8 cellular contexts compared by ENCODE assay signal in genomic region chr9:34986541-34987047, GRCh38. TPM values are rescaled to one million over a fixed set of nuclear protein-coding genes. Genes with fewer than 3 reads are reported as not detected.
DNase-seq lines count a peak whose midpoint lies in the region; FAIRE-seq and TF ChIP-seq lines count a peak whose summit lies in the region.

No MANE protein-coding gene starts in this region.

- H3K9me3 ChIP-seq in Karpas-422 (ENCODE audit: low read length) (no peaks in the 10 kb centered on the region), MG63 (no peaks in the 10 kb centered on the region)

- FAIRE-seq in RCC 7860 (lab: Jason Lieb, UNC): no peak

- no peak overlapping the region for H3K4me2 ChIP-seq in Karpas-422 (ENCODE audit: low read depth, low read length, poor library complexity, severe bottlenecking)

- H3K36me3 ChIP-seq in Karpas-422 (ENCODE audit: insufficient read depth, low read length) (no peaks in the 10 kb centered on the region), MG63 (no peaks in the 10 kb centered on the region)

- H3K27ac ChIP-seq in Karpas-422 (ENCODE audit: low read length): no peak overlapping the region

- peaks cover 49% of the 10 kb centered on the region for H3K4me1 ChIP-seq in Karpas-422 (ENCODE audit: low read length)

- H2AFZ ChIP-seq in Karpas-422 (ENCODE audit: low read length): no peak overlapping the region

- DNase-seq in Ammon's horn (ENCODE audit: low spot score) (peak; percentile 91), Karpas-422 (peak; percentile 70), RCC 7860 (ENCODE audit: low spot score) (no peak), MG63 (no peak), foreskin fibroblast (no peak)
- peak; percentile 77 to 80 for DNase-seq in activated CD4-positive, alpha-beta T cell treated with anti-CD3 and anti-CD28 coated beads for 4 hours
- DNase-seq in effector CD8-positive, alpha-beta T cell (lab: John Stamatoyannopoulos, UW): peak; percentile 50
- peak; percentile 51 to 66 for DNase-seq in stimulated activated CD8-positive, alpha-beta memory T cell treated with anti-CD3 and anti-CD28 coated beads, Interleukin-15, amount 100 ng/mL, for 4 hours (ENCODE audit: low read depth in 2 of 2)

- H3K9me2 ChIP-seq in Karpas-422 (replicated peaks; ENCODE audit: insufficient read depth, low read length): no peaks in the 10 kb centered on the region

- H3K4me3 ChIP-seq in Karpas-422 (ENCODE audit: low read length) (no peak overlapping the region), MG63 (no peak overlapping the region), foreskin fibroblast (ENCODE audit: low read depth in 1 of 2, low read length in 2 of 2) (no peak overlapping the region)

- no peaks in the 10 kb centered on the region for H3K79me2 ChIP-seq in Karpas-422 (ENCODE audit: low read length)

- peaks cover 5% of the 10 kb centered on the region; the same call in 1 of the 2 replicates for H4K20me1 ChIP-seq in Karpas-422 (ENCODE audit: insufficient read depth, low read depth, low read length)

- no peak overlapping the region for H3K9ac ChIP-seq in Karpas-422 (ENCODE audit: low read length)

- no peak for TF ChIP-seq CTCF in foreskin fibroblast (IDR thresholded peaks at IDR 0.05; ENCODE audit: low read depth, low read length)

- H3K27me3 ChIP-seq in Karpas-422 (ENCODE audit: low read length): no peaks in the 10 kb centered on the region
- no peaks in the 10 kb centered on the region for H3K27me3 ChIP-seq in MG63

RNA-seq across cellular contexts. Expression of gene DNAJB5, which starts 3.0 kb away (rescaled TPM):
- 2.7 and 6.8 TPM in 2 replicates for total RNA-seq in Karpas-422 (2014; rRNA removed; shearing (Covaris generic); ENCODE audit: low replicate concordance)
- total RNA-seq in MG63 (2014; rRNA removed; shearing (Covaris generic); ENCODE audit: low replicate concordance): 3.7 and 4.1 TPM in 2 replicates

RNA-seq across cellular contexts. Expression of gene PHF24, which starts 28.5 kb away (rescaled TPM):
- not detected in 2 replicates for total RNA-seq in Karpas-422 (2014; rRNA removed; shearing (Covaris generic); ENCODE audit: low replicate concordance)
- total RNA-seq in MG63 (2014; rRNA removed; shearing (Covaris generic); ENCODE audit: low replicate concordance): not detected in 2 replicates

Comparison
In these comparisons a context has a peak if more than half of its experiments do, and no peak if none do; other contexts are left out.
1. DNase-seq: peak in Ammon's horn (single experiment), Karpas-422 (single experiment), activated CD4-positive, alpha-beta T cell treated with anti-CD3 and anti-CD28 coated beads for 4 hours (2 of 2), effector CD8-positive, alpha-beta T cell (single experiment) and stimulated activated CD8-positive, alpha-beta memory T cell treated with anti-CD3 and anti-CD28 coated beads, Interleukin-15, amount 100 ng/mL, for 4 hours (2 of 2); none in RCC 7860 (single experiment), MG63 (single experiment) and foreskin fibroblast (0 of 2).